In the genomic region with DNA sequence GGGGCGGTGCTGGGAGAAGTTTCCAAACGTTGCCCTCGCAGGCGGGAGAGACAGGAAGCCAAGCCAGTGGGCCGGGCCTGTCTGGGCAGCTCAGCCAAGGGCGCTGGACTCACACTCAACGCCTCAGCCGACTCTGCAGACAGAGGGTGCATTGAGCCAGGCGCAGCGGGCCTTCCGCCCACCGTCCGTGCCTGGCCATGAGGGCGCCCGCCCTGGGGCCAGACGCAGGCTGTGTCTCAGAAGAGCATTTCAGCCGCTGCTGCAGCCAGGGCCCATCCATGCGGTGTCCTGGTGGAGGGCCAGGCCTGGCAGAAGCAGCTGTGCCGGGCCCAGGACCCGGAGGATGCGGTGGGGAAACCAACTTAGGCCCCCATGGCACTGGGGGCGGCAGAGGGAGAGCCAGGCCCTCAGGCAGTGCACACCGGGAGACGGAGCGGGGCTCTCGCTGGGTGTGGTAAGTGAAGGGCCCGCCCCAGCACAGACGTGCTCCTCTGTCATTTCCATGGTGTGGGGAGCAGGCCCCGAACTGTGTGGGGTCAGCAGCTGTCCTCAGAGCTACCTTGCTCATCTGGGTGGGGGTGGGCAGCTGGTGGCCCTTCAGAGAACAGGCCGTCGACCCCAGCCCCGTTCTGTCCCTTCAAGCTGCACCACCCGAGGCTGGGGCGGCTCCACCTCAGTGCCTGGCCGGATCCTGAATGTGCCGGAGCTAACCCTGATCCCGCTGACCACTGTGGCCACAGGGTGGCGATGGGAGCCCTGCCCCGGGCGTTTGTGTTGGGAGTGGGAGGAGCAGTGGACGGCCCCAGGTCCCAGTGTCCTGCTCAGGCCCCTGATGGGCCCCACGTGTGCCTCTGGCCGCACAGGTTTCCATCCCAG, we compare ENCODE assay signal across 1 cellular context.
A peak's percentile ranks its signal among the peaks of the same experiment; 100 is the strongest.
TF ChIP-seq lines count a peak whose summit lies in the region.

No MANE protein-coding gene starts in this region.

TF ChIP-seq in HepG2, 621 proteins besides CTCF, POLR2A, EP300 and RAD21 (continued from another document and continues in another):
- TF ChIP-seq, protein P1, sequence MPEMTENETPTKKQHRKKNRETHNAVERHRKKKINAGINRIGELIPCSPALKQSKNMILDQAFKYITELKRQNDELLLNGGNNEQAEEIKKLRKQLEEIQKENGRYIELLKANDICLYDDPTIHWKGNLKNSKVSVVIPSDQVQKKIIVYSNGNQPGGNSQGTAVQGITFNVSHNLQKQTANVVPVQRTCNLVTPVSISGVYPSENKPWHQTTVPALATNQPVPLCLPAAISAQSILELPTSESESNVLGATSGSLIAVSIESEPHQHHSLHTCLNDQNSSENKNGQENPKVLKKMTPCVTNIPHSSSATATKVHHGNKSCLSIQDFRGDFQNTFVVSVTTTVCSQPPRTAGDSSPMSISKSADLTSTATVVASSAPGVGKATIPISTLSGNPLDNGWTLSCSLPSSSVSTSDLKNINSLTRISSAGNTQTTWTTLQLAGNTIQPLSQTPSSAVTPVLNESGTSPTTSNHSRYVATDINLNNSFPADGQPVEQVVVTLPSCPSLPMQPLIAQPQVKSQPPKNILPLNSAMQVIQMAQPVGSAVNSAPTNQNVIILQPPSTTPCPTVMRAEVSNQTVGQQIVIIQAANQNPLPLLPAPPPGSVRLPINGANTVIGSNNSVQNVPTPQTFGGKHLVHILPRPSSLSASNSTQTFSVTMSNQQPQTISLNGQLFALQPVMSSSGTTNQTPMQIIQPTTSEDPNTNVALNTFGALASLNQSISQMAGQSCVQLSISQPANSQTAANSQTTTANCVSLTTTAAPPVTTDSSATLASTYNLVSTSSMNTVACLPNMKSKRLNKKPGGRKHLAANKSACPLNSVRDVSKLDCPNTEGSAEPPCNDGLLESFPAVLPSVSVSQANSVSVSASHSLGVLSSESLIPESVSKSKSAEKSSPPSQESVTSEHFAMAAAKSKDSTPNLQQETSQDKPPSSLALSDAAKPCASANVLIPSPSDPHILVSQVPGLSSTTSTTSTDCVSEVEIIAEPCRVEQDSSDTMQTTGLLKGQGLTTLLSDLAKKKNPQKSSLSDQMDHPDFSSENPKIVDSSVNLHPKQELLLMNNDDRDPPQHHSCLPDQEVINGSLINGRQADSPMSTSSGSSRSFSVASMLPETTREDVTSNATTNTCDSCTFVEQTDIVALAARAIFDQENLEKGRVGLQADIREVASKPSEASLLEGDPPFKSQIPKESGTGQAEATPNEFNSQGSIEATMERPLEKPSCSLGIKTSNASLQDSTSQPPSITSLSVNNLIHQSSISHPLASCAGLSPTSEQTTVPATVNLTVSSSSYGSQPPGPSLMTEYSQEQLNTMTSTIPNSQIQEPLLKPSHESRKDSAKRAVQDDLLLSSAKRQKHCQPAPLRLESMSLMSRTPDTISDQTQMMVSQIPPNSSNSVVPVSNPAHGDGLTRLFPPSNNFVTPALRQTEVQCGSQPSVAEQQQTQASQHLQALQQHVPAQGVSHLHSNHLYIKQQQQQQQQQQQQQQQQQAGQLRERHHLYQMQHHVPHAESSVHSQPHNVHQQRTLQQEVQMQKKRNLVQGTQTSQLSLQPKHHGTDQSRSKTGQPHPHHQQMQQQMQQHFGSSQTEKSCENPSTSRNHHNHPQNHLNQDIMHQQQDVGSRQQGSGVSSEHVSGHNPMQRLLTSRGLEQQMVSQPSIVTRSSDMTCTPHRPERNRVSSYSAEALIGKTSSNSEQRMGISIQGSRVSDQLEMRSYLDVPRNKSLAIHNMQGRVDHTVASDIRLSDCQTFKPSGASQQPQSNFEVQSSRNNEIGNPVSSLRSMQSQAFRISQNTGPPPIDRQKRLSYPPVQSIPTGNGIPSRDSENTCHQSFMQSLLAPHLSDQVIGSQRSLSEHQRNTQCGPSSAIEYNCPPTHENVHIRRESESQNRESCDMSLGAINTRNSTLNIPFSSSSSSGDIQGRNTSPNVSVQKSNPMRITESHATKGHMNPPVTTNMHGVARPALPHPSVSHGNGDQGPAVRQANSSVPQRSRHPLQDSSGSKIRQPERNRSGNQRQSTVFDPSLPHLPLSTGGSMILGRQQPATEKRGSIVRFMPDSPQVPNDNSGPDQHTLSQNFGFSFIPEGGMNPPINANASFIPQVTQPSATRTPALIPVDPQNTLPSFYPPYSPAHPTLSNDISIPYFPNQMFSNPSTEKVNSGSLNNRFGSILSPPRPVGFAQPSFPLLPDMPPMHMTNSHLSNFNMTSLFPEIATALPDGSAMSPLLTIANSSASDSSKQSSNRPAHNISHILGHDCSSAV (CRISPR knock-in tag; IDR thresholded peaks at IDR 0.05; ENCODE audit: borderline replicate concordance): no peak
- peak; percentile 30; the same call in 1 of the 2 replicates for TF ChIP-seq CBX5 (CRISPR knock-in tag; IDR thresholded peaks at IDR 0.05; ENCODE audit: borderline replicate concordance)
- no peak for TF ChIP-seq JDP2 (CRISPR knock-in tag; IDR thresholded peaks at IDR 0.05; ENCODE audit: borderline replicate concordance)
- no peak for TF ChIP-seq ETV6 (CRISPR knock-in tag; conservative IDR thresholded peaks at IDR 0.05)
- TF ChIP-seq, protein P2, sequence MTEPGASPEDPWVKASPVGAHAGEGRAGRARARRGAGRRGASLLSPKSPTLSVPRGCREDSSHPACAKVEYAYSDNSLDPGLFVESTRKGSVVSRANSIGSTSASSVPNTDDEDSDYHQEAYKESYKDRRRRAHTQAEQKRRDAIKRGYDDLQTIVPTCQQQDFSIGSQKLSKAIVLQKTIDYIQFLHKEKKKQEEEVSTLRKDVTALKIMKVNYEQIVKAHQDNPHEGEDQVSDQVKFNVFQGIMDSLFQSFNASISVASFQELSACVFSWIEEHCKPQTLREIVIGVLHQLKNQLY (CRISPR knock-in tag; IDR thresholded peaks at IDR 0.05): no peak
- TF ChIP-seq, protein P3, sequence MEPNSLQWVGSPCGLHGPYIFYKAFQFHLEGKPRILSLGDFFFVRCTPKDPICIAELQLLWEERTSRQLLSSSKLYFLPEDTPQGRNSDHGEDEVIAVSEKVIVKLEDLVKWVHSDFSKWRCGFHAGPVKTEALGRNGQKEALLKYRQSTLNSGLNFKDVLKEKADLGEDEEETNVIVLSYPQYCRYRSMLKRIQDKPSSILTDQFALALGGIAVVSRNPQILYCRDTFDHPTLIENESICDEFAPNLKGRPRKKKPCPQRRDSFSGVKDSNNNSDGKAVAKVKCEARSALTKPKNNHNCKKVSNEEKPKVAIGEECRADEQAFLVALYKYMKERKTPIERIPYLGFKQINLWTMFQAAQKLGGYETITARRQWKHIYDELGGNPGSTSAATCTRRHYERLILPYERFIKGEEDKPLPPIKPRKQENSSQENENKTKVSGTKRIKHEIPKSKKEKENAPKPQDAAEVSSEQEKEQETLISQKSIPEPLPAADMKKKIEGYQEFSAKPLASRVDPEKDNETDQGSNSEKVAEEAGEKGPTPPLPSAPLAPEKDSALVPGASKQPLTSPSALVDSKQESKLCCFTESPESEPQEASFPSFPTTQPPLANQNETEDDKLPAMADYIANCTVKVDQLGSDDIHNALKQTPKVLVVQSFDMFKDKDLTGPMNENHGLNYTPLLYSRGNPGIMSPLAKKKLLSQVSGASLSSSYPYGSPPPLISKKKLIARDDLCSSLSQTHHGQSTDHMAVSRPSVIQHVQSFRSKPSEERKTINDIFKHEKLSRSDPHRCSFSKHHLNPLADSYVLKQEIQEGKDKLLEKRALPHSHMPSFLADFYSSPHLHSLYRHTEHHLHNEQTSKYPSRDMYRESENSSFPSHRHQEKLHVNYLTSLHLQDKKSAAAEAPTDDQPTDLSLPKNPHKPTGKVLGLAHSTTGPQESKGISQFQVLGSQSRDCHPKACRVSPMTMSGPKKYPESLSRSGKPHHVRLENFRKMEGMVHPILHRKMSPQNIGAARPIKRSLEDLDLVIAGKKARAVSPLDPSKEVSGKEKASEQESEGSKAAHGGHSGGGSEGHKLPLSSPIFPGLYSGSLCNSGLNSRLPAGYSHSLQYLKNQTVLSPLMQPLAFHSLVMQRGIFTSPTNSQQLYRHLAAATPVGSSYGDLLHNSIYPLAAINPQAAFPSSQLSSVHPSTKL (CRISPR knock-in tag; IDR thresholded peaks at IDR 0.05): no peak
- TF ChIP-seq PAF1 (CRISPR knock-in tag; IDR thresholded peaks at IDR 0.05): no peak
- TF ChIP-seq YEATS2 (CRISPR knock-in tag; IDR thresholded peaks at IDR 0.05; ENCODE audit: borderline replicate concordance): peak; percentile 60; the same call in 1 of the 2 replicates
- no peak for TF ChIP-seq ZNF232 (CRISPR knock-in tag; IDR thresholded peaks at IDR 0.05; ENCODE audit: borderline replicate concordance)
- no peak; the same call in 1 of the 2 replicates for TF ChIP-seq ZZZ3 (CRISPR knock-in tag; IDR thresholded peaks at IDR 0.05; ENCODE audit: borderline replicate concordance)
- TF ChIP-seq, protein P4, sequence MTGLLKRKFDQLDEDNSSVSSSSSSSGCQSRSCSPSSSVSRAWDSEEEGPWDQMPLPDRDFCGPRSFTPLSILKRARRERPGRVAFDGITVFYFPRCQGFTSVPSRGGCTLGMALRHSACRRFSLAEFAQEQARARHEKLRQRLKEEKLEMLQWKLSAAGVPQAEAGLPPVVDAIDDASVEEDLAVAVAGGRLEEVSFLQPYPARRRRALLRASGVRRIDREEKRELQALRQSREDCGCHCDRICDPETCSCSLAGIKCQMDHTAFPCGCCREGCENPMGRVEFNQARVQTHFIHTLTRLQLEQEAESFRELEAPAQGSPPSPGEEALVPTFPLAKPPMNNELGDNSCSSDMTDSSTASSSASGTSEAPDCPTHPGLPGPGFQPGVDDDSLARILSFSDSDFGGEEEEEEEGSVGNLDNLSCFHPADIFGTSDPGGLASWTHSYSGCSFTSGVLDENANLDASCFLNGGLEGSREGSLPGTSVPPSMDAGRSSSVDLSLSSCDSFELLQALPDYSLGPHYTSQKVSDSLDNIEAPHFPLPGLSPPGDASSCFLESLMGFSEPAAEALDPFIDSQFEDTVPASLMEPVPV (CRISPR knock-in tag; IDR thresholded peaks at IDR 0.05): no peak; the same call in 1 of the 2 replicates
- no peak for TF ChIP-seq ZNF468 (CRISPR knock-in tag; IDR thresholded peaks at IDR 0.05)
- no peak for TF ChIP-seq RFXAP (CRISPR knock-in tag; IDR thresholded peaks at IDR 0.05; ENCODE audit: borderline replicate concordance)
- 0 out of 2 replicates have a peak, but pooled peaks have one; percentile 25 for TF ChIP-seq ZMAT3 (CRISPR knock-in tag; conservative IDR thresholded peaks at IDR 0.05)
- TF ChIP-seq NFIC (IDR thresholded peaks at IDR 0.05; ENCODE audit: low read length): no peak
- TF ChIP-seq, protein P5, sequence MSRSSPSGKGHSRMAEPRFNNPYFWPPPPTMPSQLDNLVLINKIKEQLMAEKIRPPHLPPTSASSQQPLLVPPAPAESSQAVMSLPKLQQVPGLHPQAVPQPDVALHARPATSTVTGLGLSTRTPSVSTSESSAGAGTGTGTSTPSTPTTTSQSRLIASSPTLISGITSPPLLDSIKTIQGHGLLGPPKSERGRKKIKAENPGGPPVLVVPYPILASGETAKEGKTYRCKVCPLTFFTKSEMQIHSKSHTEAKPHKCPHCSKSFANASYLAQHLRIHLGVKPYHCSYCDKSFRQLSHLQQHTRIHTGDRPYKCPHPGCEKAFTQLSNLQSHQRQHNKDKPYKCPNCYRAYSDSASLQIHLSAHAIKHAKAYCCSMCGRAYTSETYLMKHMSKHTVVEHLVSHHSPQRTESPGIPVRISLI (CRISPR knock-in tag; IDR thresholded peaks at IDR 0.05; ENCODE audit: borderline replicate concordance): no peak
- no peak for TF ChIP-seq ZNF792 (CRISPR knock-in tag; IDR thresholded peaks at IDR 0.05)
- no peak for TF ChIP-seq ZNF605 (CRISPR knock-in tag; IDR thresholded peaks at IDR 0.05)
- TF ChIP-seq, protein P6, sequence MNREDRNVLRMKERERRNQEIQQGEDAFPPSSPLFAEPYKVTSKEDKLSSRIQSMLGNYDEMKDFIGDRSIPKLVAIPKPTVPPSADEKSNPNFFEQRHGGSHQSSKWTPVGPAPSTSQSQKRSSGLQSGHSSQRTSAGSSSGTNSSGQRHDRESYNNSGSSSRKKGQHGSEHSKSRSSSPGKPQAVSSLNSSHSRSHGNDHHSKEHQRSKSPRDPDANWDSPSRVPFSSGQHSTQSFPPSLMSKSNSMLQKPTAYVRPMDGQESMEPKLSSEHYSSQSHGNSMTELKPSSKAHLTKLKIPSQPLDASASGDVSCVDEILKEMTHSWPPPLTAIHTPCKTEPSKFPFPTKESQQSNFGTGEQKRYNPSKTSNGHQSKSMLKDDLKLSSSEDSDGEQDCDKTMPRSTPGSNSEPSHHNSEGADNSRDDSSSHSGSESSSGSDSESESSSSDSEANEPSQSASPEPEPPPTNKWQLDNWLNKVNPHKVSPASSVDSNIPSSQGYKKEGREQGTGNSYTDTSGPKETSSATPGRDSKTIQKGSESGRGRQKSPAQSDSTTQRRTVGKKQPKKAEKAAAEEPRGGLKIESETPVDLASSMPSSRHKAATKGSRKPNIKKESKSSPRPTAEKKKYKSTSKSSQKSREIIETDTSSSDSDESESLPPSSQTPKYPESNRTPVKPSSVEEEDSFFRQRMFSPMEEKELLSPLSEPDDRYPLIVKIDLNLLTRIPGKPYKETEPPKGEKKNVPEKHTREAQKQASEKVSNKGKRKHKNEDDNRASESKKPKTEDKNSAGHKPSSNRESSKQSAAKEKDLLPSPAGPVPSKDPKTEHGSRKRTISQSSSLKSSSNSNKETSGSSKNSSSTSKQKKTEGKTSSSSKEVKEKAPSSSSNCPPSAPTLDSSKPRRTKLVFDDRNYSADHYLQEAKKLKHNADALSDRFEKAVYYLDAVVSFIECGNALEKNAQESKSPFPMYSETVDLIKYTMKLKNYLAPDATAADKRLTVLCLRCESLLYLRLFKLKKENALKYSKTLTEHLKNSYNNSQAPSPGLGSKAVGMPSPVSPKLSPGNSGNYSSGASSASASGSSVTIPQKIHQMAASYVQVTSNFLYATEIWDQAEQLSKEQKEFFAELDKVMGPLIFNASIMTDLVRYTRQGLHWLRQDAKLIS (CRISPR knock-in tag; IDR thresholded peaks at IDR 0.05): 0 out of 2 replicates have a peak, but pooled peaks have one; percentile 37
- TF ChIP-seq ZNF446 (CRISPR knock-in tag; IDR thresholded peaks at IDR 0.05): no peak
- TF ChIP-seq SMYD3 (CRISPR knock-in tag; IDR thresholded peaks at IDR 0.05): 0 out of 2 replicates have a peak, but pooled peaks have one; percentile 21
- TF ChIP-seq ZNF343 (CRISPR knock-in tag; IDR thresholded peaks at IDR 0.05): no peak
- no peak for TF ChIP-seq CREB1 (IDR thresholded peaks at IDR 0.05)
- TF ChIP-seq CREB1 (CRISPR knock-in tag; IDR thresholded peaks at IDR 0.05): no peak
- no peak for TF ChIP-seq ZNF549 (CRISPR knock-in tag; IDR thresholded peaks at IDR 0.05)
- TF ChIP-seq ZC3H13 (CRISPR knock-in tag; IDR thresholded peaks at IDR 0.05): no peak
- TF ChIP-seq ADNP (CRISPR knock-in tag; IDR thresholded peaks at IDR 0.05): no peak
- TF ChIP-seq, protein P7, sequence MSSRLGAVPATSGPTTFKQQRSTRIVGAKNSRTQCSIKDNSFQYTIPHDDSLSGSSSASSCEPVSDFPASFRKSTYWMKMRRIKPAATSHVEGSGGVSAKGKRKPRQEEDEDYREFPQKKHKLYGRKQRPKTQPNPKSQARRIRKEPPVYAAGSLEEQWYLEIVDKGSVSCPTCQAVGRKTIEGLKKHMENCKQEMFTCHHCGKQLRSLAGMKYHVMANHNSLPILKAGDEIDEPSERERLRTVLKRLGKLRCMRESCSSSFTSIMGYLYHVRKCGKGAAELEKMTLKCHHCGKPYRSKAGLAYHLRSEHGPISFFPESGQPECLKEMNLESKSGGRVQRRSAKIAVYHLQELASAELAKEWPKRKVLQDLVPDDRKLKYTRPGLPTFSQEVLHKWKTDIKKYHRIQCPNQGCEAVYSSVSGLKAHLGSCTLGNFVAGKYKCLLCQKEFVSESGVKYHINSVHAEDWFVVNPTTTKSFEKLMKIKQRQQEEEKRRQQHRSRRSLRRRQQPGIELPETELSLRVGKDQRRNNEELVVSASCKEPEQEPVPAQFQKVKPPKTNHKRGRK (CRISPR knock-in tag; IDR thresholded peaks at IDR 0.05): no peak
- TF ChIP-seq PHF20 (CRISPR knock-in tag; IDR thresholded peaks at IDR 0.05): no peak; the same call in 1 of the 2 replicates
- TF ChIP-seq FOXC1 (CRISPR knock-in tag; IDR thresholded peaks at IDR 0.05; ENCODE audit: borderline replicate concordance): no peak
- TF ChIP-seq NR1H2 (CRISPR knock-in tag; IDR thresholded peaks at IDR 0.05; ENCODE audit: borderline replicate concordance, low read depth): no peak
- TF ChIP-seq TEAD2 (CRISPR knock-in tag; IDR thresholded peaks at IDR 0.05): no peak
